In genomic region chr6:1388081-1388926, GRCh38 we compare ENCODE assay signal across 13 cellular contexts. TPM values are rescaled to one million over a fixed set of nuclear protein-coding genes. Genes with fewer than 3 reads are reported as not detected.
A peak's percentile ranks its signal among the peaks of the same experiment; 100 is the strongest.
DNase-seq lines count a peak whose midpoint lies in the region; ATAC-seq and TF ChIP-seq lines count a peak whose summit lies in the region.
"Had no signal": no experiment of that assay in that cellular context is flagged by ENCODE, and none has a peak within 500 bp of the region (broad histone marks: within the 10 kb centered on the region; RNA-seq: fewer than 3 reads in every experiment).

No MANE protein-coding gene starts in this region.

- peak; percentile 52 for DNase-seq in DMS 273 (lab: John Stamatoyannopoulos, UW; ENCODE audit: unreplicated experiment)
- DNase-seq in DMS 273 treated with DMSO at 0.1 percent for 48 hours (lab: John Stamatoyannopoulos, UW), result no peak
- no peak for DNase-seq in Panc1 (ENCODE audit: low read depth, low spot score)
- DNase-seq in fibroblast of gingiva (ENCODE audit: low read depth), result peak; percentile 94
- DNase-seq in prostate gland (ENCODE audit: low spot score), result no peak
- DNase-seq: activated CD8-positive, alpha-beta memory T cell treated with anti-CD3 and anti-CD28 coated beads for 24 hours; right lobe of liver; thyroid gland had no signal

- TF ChIP-seq CTCF in Panc1 (IDR thresholded peaks at IDR 0.05) (no peak), prostate gland (IDR thresholded peaks at IDR 0.05) (no peak)

- POLR2A ChIA-PET in Panc1 (lab: Charles Lee), result interaction anchor here (0.6 to 0.7 kb wide), 2 partner anchors 422 to 1095 kb away, joined by 3 to 6 read pairs; no protein-coding TSS in a partner anchor

- TF ChIP-seq POLR2A in prostate gland (IDR thresholded peaks at IDR 0.05), result no peak

- H3K4me1 ChIP-seq in Panc1 (ENCODE audit: control insufficient read depth, insufficient read depth, low read length) (peaks cover 10% of the 10 kb centered on the region), prostate gland (replicated peaks) (no peaks in the 10 kb centered on the region)

- TSS peak; percentile 84 for BruUV-seq in Panc1 (replicated peaks; lab: Mats Ljungman, UMichigan)

- ATAC-seq in Panc1 (peak; percentile 50), HG03354 (IDR thresholded peaks at IDR 0.05; ENCODE audit: poor library complexity, severe bottlenecking, unreplicated experiment) (no peak), HG03159 (IDR thresholded peaks at IDR 0.05; ENCODE audit: unreplicated experiment) (no peak), GM21786 (IDR thresholded peaks at IDR 0.05; ENCODE audit: unreplicated experiment) (no peak)

- no peaks in the 10 kb centered on the region for H3K36me3 ChIP-seq in Panc1 (ENCODE audit: control insufficient read depth, insufficient read depth, low read length)
- no peaks in the 10 kb centered on the region for H3K36me3 ChIP-seq in prostate gland
- H3K36me3 ChIP-seq: right lobe of liver, thyroid gland had no signal

- H3K27ac ChIP-seq in Panc1 (ENCODE audit: low read length) (peak overlapping the region; percentile 55; the same call in 1 of the 2 replicates), prostate gland (peak overlapping the region; percentile 62 to 73)
- H3K27ac ChIP-seq: 22Rv1, right lobe of liver, thyroid gland had no signal

- H3K4me3 ChIP-seq in Panc1 (ENCODE audit: low read depth in 2 of 2, low read length in 2 of 2) (peak overlapping the region; percentile 52 to 53), prostate gland (peak overlapping the region in 1 of 2 donors; percentile 40)
- H3K4me3 ChIP-seq: right lobe of liver had no signal

- 23% methylated on average over 22 of the region's 22 CpGs for WGBS in prostate gland

- CTCF ChIA-PET in Panc1 (lab: Charles Lee), result interaction anchor here (0.6 to 2.2 kb wide), 3 partner anchors 9 to 49 kb away, joined by 3 to 11 read pairs (median 6); no protein-coding TSS in a partner anchor

- intact Hi-C loops in Panc1 (cut with micrococcal nuclease; ENCODE audit: unreplicated experiment), result loop anchor here (5.0 kb wide), 1 partner anchor 76 kb away; the partner anchor contains the start of gene FOXQ1
- intact Hi-C loops in prostate gland (cut with DNase I), result no loop called here

- H3K27me3 ChIP-seq in Panc1 (ENCODE audit: control insufficient read depth, insufficient read depth, low read length), result no peaks in the 10 kb centered on the region
- peaks cover 47% of the 10 kb centered on the region for H3K27me3 ChIP-seq in prostate gland (replicated peaks; ENCODE audit: insufficient read depth)

- no peaks in the 10 kb centered on the region for H3K9me3 ChIP-seq in Panc1 (ENCODE audit: control insufficient read depth, insufficient read depth, low read depth, low read length)
- no peaks in the 10 kb centered on the region for H3K9me3 ChIP-seq in prostate gland
- H3K9me3 ChIP-seq: right lobe of liver, thyroid gland had no signal

- in situ Hi-C loops in Panc1 (cut with HindIII; ENCODE audit: low pct_unique_long_range_greater_than_20kb, low sequenced_read_pairs), result no loop called here

RNA-seq across cellular contexts. Expression of gene FOXF2, which starts 1.1 kb away (rescaled TPM):
- total RNA-seq in Panc1 (2021; ENCODE audit: unreplicated experiment), result 12.7 TPM
- 9.5 TPM for polyA plus RNA-seq in Panc1 (2012; ENCODE audit: insufficient read length)
- 10 to 100 TPM in 1 of 2 donors, 1 to 10 TPM in 1; 4.9 to 14.1 TPM for total RNA-seq in prostate gland
- total RNA-seq: epithelial cell of proximal tubule had no signal

Comparison
In these comparisons a context has a peak if more than half of its experiments do, and no peak if none do; other contexts are left out.
1. DNase-seq: peak in DMS 273 (single experiment) and fibroblast of gingiva (single experiment); none in DMS 273 treated with DMSO at 0.1 percent for 48 hours (single experiment), Panc1 (single experiment) and prostate gland (single experiment).